Comparison of ENCODE assay signal across 1 cellular context in genomic region chr3:108145578-108145977, GRCh38.
TF ChIP-seq lines count a peak whose summit lies in the region.

No MANE protein-coding gene starts in this region.

TF ChIP-seq in K562, 482 proteins besides CTCF, POLR2A, EP300 and RAD21 (continued from another document):
- TF ChIP-seq, protein P1, sequence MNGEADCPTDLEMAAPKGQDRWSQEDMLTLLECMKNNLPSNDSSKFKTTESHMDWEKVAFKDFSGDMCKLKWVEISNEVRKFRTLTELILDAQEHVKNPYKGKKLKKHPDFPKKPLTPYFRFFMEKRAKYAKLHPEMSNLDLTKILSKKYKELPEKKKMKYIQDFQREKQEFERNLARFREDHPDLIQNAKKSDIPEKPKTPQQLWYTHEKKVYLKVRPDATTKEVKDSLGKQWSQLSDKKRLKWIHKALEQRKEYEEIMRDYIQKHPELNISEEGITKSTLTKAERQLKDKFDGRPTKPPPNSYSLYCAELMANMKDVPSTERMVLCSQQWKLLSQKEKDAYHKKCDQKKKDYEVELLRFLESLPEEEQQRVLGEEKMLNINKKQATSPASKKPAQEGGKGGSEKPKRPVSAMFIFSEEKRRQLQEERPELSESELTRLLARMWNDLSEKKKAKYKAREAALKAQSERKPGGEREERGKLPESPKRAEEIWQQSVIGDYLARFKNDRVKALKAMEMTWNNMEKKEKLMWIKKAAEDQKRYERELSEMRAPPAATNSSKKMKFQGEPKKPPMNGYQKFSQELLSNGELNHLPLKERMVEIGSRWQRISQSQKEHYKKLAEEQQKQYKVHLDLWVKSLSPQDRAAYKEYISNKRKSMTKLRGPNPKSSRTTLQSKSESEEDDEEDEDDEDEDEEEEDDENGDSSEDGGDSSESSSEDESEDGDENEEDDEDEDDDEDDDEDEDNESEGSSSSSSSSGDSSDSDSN (IDR thresholded peaks at IDR 0.05; ENCODE audit: borderline replicate concordance in 1 of 2, low read depth in 2 of 2, low read length in 2 of 2): no peak
- TF ChIP-seq KLF10 (CRISPR knock-in tag; IDR thresholded peaks at IDR 0.05): no peak
- TF ChIP-seq U2AF2 (optimal IDR thresholded peaks at IDR 0.05; ENCODE audit: low read depth, low read length): no peak
- TF ChIP-seq ZFX (CRISPR knock-in tag; IDR thresholded peaks at IDR 0.05): no peak
- TF ChIP-seq, protein P2, sequence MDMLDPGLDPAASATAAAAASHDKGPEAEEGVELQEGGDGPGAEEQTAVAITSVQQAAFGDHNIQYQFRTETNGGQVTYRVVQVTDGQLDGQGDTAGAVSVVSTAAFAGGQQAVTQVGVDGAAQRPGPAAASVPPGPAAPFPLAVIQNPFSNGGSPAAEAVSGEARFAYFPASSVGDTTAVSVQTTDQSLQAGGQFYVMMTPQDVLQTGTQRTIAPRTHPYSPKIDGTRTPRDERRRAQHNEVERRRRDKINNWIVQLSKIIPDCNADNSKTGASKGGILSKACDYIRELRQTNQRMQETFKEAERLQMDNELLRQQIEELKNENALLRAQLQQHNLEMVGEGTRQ (CRISPR knock-in tag; IDR thresholded peaks at IDR 0.05): 0 out of 2 replicates have a peak, but pooled peaks have one; percentile 9
- no peak for TF ChIP-seq KAT8 (IDR thresholded peaks at IDR 0.05; ENCODE audit: low read depth)
- no peak for TF ChIP-seq ATF4 (CRISPR knock-in tag; IDR thresholded peaks at IDR 0.05)
- no peak for TF ChIP-seq POLR2AphosphoS5 (IDR thresholded peaks at IDR 0.05; ENCODE audit: control insufficient read depth, insufficient read depth, low read depth, low read length)
- TF ChIP-seq, protein P3, sequence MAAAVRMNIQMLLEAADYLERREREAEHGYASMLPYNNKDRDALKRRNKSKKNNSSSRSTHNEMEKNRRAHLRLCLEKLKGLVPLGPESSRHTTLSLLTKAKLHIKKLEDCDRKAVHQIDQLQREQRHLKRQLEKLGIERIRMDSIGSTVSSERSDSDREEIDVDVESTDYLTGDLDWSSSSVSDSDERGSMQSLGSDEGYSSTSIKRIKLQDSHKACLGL (CRISPR knock-in tag; IDR thresholded peaks at IDR 0.05; ENCODE audit: borderline replicate concordance, poor library complexity, severe bottlenecking): no peak
- no peak for TF ChIP-seq ZNF384 (IDR thresholded peaks at IDR 0.05; ENCODE audit: low read depth, low read length)
- TF ChIP-seq PTTG1 (tag; IDR thresholded peaks at IDR 0.05; ENCODE audit: low read depth): no peak
- peak; percentile 53; the same call in 1 of the 2 replicates for TF ChIP-seq ARID1B (IDR thresholded peaks at IDR 0.05)
- no peak for TF ChIP-seq GABPB1 (CRISPR knock-in tag; IDR thresholded peaks at IDR 0.05)
- TF ChIP-seq HCFC1 (IDR thresholded peaks at IDR 0.05; ENCODE audit: low read depth, low read length): no peak
- TF ChIP-seq NFIX (CRISPR knock-in tag; IDR thresholded peaks at IDR 0.05; ENCODE audit: low read depth): no peak
- TF ChIP-seq ARID3B (CRISPR knock-in tag; IDR thresholded peaks at IDR 0.05; ENCODE audit: borderline replicate concordance): no peak
- no peak for TF ChIP-seq PBX2 (CRISPR knock-in tag; IDR thresholded peaks at IDR 0.05; ENCODE audit: low read depth)
- TF ChIP-seq PBX2 (tag; conservative IDR thresholded peaks at IDR 0.05; ENCODE audit: low read depth): peak; percentile 51
- TF ChIP-seq ELF2 (CRISPR knock-in tag; IDR thresholded peaks at IDR 0.05): no peak
- TF ChIP-seq NR2C2 (CRISPR knock-in tag; IDR thresholded peaks at IDR 0.05): no peak
- no peak for TF ChIP-seq NR2C2 (tag; IDR thresholded peaks at IDR 0.05)
- TF ChIP-seq PHB (CRISPR knock-in tag; IDR thresholded peaks at IDR 0.05): no peak
- no peak for TF ChIP-seq PTBP1 (IDR thresholded peaks at IDR 0.05; ENCODE audit: low read depth, low read length)
- TF ChIP-seq ZNF277 (CRISPR knock-in tag; IDR thresholded peaks at IDR 0.05; ENCODE audit: borderline replicate concordance): no peak
- no peak for TF ChIP-seq KAT7 (CRISPR knock-in tag; IDR thresholded peaks at IDR 0.05; ENCODE audit: borderline replicate concordance)
- TF ChIP-seq XRCC3 (IDR thresholded peaks at IDR 0.05): no peak
- no peak for TF ChIP-seq ADNP (tag; IDR thresholded peaks at IDR 0.05)
- TF ChIP-seq KDM1A (IDR thresholded peaks at IDR 0.05): peak in 1 of 2 experiments; percentile 39; a peak in 2 of 4 replicates
- no peak for TF ChIP-seq SLC30A9 (CRISPR knock-in tag; IDR thresholded peaks at IDR 0.05)
- peak in 1 of 2 experiments; percentile 26; a peak in 1 of 4 replicates for TF ChIP-seq FOXK2 (conservative IDR thresholded peaks at IDR 0.05 in 1 of 2, IDR thresholded peaks at IDR 0.05 in 1 of 2; ENCODE audit: low read depth in 2 of 2)
- TF ChIP-seq CBX1 (IDR thresholded peaks at IDR 0.05; ENCODE audit: low read depth): no peak
- TF ChIP-seq NFATC3 (IDR thresholded peaks at IDR 0.05): no peak
- TF ChIP-seq, protein P4, sequence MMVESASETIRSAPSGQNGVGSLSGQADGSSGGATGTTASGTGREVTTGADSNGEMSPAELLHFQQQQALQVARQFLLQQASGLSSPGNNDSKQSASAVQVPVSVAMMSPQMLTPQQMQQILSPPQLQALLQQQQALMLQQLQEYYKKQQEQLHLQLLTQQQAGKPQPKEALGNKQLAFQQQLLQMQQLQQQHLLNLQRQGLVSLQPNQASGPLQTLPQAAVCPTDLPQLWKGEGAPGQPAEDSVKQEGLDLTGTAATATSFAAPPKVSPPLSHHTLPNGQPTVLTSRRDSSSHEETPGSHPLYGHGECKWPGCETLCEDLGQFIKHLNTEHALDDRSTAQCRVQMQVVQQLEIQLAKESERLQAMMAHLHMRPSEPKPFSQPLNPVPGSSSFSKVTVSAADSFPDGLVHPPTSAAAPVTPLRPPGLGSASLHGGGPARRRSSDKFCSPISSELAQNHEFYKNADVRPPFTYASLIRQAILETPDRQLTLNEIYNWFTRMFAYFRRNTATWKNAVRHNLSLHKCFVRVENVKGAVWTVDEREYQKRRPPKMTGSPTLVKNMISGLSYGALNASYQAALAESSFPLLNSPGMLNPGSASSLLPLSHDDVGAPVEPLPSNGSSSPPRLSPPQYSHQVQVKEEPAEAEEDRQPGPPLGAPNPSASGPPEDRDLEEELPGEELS (CRISPR knock-in tag; IDR thresholded peaks at IDR 0.05; ENCODE audit: borderline replicate concordance): no peak
- TF ChIP-seq MBD2 (IDR thresholded peaks at IDR 0.05; ENCODE audit: borderline replicate concordance, low read depth): no peak
- TF ChIP-seq KDM4B (IDR thresholded peaks at IDR 0.05; ENCODE audit: borderline replicate concordance in 2 of 2, low read depth in 1 of 2): no peak
- peak; percentile 65 for TF ChIP-seq MEIS2 (IDR thresholded peaks at IDR 0.05; ENCODE audit: partially characterized antibody)
- TF ChIP-seq, protein P5, sequence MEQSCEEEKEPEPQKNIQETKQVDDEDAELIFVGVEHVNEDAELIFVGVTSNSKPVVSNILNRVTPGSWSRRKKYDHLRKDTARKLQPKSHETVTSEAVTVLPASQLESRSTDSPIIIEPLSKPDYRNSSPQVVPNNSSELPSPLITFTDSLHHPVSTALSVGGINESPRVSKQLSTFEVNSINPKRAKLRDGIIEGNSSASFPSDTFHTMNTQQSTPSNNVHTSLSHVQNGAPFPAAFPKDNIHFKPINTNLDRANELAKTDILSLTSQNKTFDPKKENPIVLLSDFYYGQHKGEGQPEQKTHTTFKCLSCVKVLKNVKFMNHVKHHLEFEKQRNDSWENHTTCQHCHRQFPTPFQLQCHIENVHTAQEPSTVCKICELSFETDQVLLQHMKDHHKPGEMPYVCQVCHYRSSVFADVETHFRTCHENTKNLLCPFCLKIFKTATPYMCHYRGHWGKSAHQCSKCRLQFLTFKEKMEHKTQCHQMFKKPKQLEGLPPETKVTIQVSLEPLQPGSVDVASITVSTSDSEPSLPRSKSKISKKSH (CRISPR knock-in tag; IDR thresholded peaks at IDR 0.05): no peak
- TF ChIP-seq TBL1XR1 (IDR thresholded peaks at IDR 0.05; ENCODE audit: low read length in 2 of 2): no peak
- TF ChIP-seq HMG20A (CRISPR knock-in tag; conservative IDR thresholded peaks at IDR 0.05): no peak
TF ChIP-seq in K562: peak in this region for 14.
